ENCODE assay signal across 35 cellular contexts in the genomic region with DNA sequence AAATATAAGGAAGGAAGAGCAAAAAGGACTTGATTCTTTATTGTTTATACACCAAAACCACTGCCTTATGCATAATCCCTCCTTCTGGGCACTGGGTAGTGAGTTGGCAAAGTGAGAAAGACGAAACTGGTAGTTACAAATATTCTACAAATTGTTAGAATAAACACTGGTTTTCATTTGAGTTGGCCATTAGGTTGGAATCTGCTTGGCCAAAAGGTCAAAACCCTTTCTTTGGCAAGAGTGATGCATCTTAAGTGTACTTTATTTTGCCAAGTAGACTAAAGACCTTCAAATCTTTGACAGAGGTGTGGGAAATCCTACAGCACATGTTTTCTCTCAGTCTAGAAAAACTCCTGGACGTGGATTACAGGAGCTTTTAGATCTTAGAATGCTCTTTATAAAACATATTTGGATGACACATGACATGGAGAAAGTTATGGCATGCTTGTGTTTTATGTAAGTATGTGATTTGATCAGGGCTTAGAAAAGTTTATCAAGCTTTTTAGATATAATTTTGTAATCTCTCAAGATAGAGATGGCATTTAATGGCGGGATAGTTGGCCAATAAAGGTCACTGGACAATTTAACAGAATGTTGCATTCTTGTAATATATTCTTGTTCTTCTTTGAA.
"Had no signal": no experiment of that assay in that cellular context is flagged by ENCODE, and none has a peak within 500 bp of the region (broad histone marks: within the 10 kb centered on the region; RNA-seq: fewer than 3 reads in every experiment).

No MANE protein-coding gene starts in this region.

- ATAC-seq: activated CD4-positive, CD25-positive, alpha-beta regulatory T cell treated with anti-CD3 and anti-CD28 coated beads, Interleukin-2, amount 50 U/mL, for 24 hours; activated CD8-positive, alpha-beta memory T cell treated with anti-CD3 and anti-CD28 coated beads, Interleukin-2, amount 10 ng/mL, durations not matched to agents 7 days and 5 days; activated CD8-positive, alpha-beta T cell treated with anti-CD3 and anti-CD28 coated beads, Interleukin-2, amount 10 ng/mL, durations not matched to agents 7 days and 5 days; activated naive CD8-positive, alpha-beta T cell treated with anti-CD3 and anti-CD28 coated beads, Interleukin-2, amount 50 U/mL, for 24 hours; T-helper 17 cell had no signal

- DNase-seq: activated B cell treated with CpG ODN at 0.5 μM for 24 hours; activated CD4-positive, alpha-beta T cell treated with anti-CD3 and anti-CD28 coated beads for 48 hours; activated CD4-positive, alpha-beta T cell treated with anti-CD3 and anti-CD28 coated beads, Interleukin-2, amount 50 U/mL, for 1 hour; activated CD4-positive, alpha-beta T cell treated with anti-CD3 and anti-CD28 coated beads, Interleukin-2, amount 50 U/mL, for 48 hours; activated CD8-positive, alpha-beta memory T cell treated with anti-CD3 and anti-CD28 coated beads, Interleukin-2, amount 10 ng/mL, durations not matched to agents 7 days and 5 days; activated CD8-positive, alpha-beta memory T cell treated with anti-CD3 and anti-CD28 coated beads, Interleukin-2, amount 50 U/mL, for 4 hours; activated CD8-positive, alpha-beta T cell treated with anti-CD3 and anti-CD28 coated beads, Interleukin-2, amount 10 ng/mL, durations not matched to agents 7 days and 5 days; activated effector memory CD4-positive, alpha-beta T cell treated with anti-CD3 and anti-CD28 coated beads, Interleukin-2, amount 50 U/mL, for 16 hours; activated naive CD4-positive, alpha-beta T cell treated with anti-CD3 and anti-CD28 coated beads for 36 hours; activated naive CD8-positive, alpha-beta T cell treated with anti-CD3 and anti-CD28 coated beads for 36 hours; activated naive CD8-positive, alpha-beta T cell treated with anti-CD3 and anti-CD28 coated beads, Interleukin-2, amount 50 U/mL, for 24 hours; activated T-cell treated with anti-CD3 and anti-CD28 coated beads, Interleukin-2, amount 50 U/mL, for 1 hour; activated T-cell treated with anti-CD3 and anti-CD28 coated beads, Interleukin-2, amount 50 U/mL, for 48 hours; adrenal gland; amygdala; aorta; dorsolateral prefrontal cortex; effector memory CD4-positive, alpha-beta T cell; erythroblast; foreskin fibroblast; head of caudate nucleus; T-helper 1 cell; T-helper 17 cell; T1000; WERI-Rb-1 had no signal

- H3K36me3 Mint-ChIP-seq: activated CD8-positive, alpha-beta memory T cell treated with anti-CD3 and anti-CD28 coated beads, Interleukin-2, amount 10 ng/mL, durations not matched to agents 7 days and 5 days; activated naive CD4-positive, alpha-beta T cell treated with anti-CD3 and anti-CD28 coated beads, Interleukin-2, amount 50 U/mL, for 24 hours; activated naive CD8-positive, alpha-beta T cell treated with anti-CD3 and anti-CD28 coated beads for 36 hours; brain had no signal

- H3K36me3 ChIP-seq: adrenal gland, esophagus muscularis mucosa, WERI-Rb-1 had no signal

- H3K4me1 Mint-ChIP-seq: activated naive CD4-positive, alpha-beta T cell treated with anti-CD3 and anti-CD28 coated beads, Interleukin-2, amount 50 U/mL, for 24 hours; activated naive CD8-positive, alpha-beta T cell treated with anti-CD3 and anti-CD28 coated beads for 36 hours; central memory CD8-positive, alpha-beta T cell; T-helper 17 cell had no signal

- H3K27me3 Mint-ChIP-seq: brain; dendritic cell treated with granulocyte-macrophage colony-stimulating factor and Interleukin-4, amounts not matched to agents 40 ng/mL and 50 ng/mL, for 4 days had no signal

- H3K27ac Mint-ChIP-seq: activated B cell treated with CpG ODN at 0.5 μM for 24 hours; activated CD8-positive, alpha-beta memory T cell treated with anti-CD3 and anti-CD28 coated beads, Interleukin-2, amount 10 ng/mL, durations not matched to agents 7 days and 5 days; activated CD8-positive, alpha-beta T cell treated with anti-CD3 and anti-CD28 coated beads, Interleukin-2, amount 10 ng/mL, durations not matched to agents 7 days and 5 days; activated naive CD4-positive, alpha-beta T cell treated with anti-CD3 and anti-CD28 coated beads for 36 hours; activated naive CD4-positive, alpha-beta T cell treated with anti-CD3 and anti-CD28 coated beads, Interleukin-2, amount 50 U/mL, for 24 hours; activated naive CD8-positive, alpha-beta T cell treated with anti-CD3 and anti-CD28 coated beads for 36 hours; activated naive CD8-positive, alpha-beta T cell treated with anti-CD3 and anti-CD28 coated beads, Interleukin-2, amount 50 U/mL, for 24 hours; activated T-helper 1 cell treated with anti-CD3 and anti-CD28 coated beads, Interleukin-12 subunit alpha, Interleukin-12 subunit beta, Interleukin-2, Interleukin-4 antibody, amounts not matched to agents 30 ng/mL and 10 ng/mL and 1 ng/mL, durations not matched to agents 14 hours and 24 hours and 36 hours; activated T-helper 2 cell treated with anti-CD3 and anti-CD28 coated beads, Interferon-gamma antibody, Interleukin-2, Interleukin-4, amounts not matched to agents 10 μg/mL and 5 μg/mL and 100 μg/mL, durations not matched to agents 14 hours and 24 hours and 36 hours; dendritic cell treated with granulocyte-macrophage colony-stimulating factor and Interleukin-4, amounts not matched to agents 40 ng/mL and 50 ng/mL, for 4 days; T-helper 17 cell; T-helper 2 cell treated with Interferon-gamma antibody and Interleukin-4, amounts not matched to agents 5 μg/mL and 100 μg/mL, for 36 hours had no signal

- H3K4me3 Mint-ChIP-seq: activated B cell treated with CpG ODN at 0.5 μM for 24 hours; activated CD8-positive, alpha-beta memory T cell treated with anti-CD3 and anti-CD28 coated beads, Interleukin-2, amount 10 ng/mL, durations not matched to agents 7 days and 5 days; activated CD8-positive, alpha-beta T cell treated with anti-CD3 and anti-CD28 coated beads, Interleukin-2, amount 10 ng/mL, durations not matched to agents 7 days and 5 days; activated naive CD4-positive, alpha-beta T cell treated with anti-CD3 and anti-CD28 coated beads for 36 hours; activated naive CD4-positive, alpha-beta T cell treated with anti-CD3 and anti-CD28 coated beads, Interleukin-2, amount 50 U/mL, for 24 hours; activated naive CD8-positive, alpha-beta T cell treated with anti-CD3 and anti-CD28 coated beads for 36 hours; activated naive CD8-positive, alpha-beta T cell treated with anti-CD3 and anti-CD28 coated beads, Interleukin-2, amount 50 U/mL, for 24 hours; activated T-helper 1 cell treated with anti-CD3 and anti-CD28 coated beads, Interleukin-12 subunit alpha, Interleukin-12 subunit beta, Interleukin-2, Interleukin-4 antibody, amounts not matched to agents 30 ng/mL and 10 ng/mL and 1 ng/mL, durations not matched to agents 14 hours and 24 hours and 36 hours; brain; central memory CD8-positive, alpha-beta T cell; dendritic cell treated with granulocyte-macrophage colony-stimulating factor and Interleukin-4, amounts not matched to agents 40 ng/mL and 50 ng/mL, for 4 days; T-helper 17 cell; T-helper 2 cell treated with Interferon-gamma antibody and Interleukin-4, amounts not matched to agents 5 μg/mL and 100 μg/mL, for 36 hours had no signal

- H3K9me3 ChIP-seq: adrenal gland had no signal

- H3K27me3 ChIP-seq: adrenal gland, esophagus muscularis mucosa had no signal

- H3K9me3 Mint-ChIP-seq: activated naive CD4-positive, alpha-beta T cell treated with anti-CD3 and anti-CD28 coated beads, Interleukin-2, amount 50 U/mL, for 24 hours; activated T-helper 1 cell treated with anti-CD3 and anti-CD28 coated beads, Interleukin-12 subunit alpha, Interleukin-12 subunit beta, Interleukin-2, Interleukin-4 antibody, amounts not matched to agents 30 ng/mL and 10 ng/mL and 1 ng/mL, durations not matched to agents 14 hours and 24 hours and 36 hours; activated T-helper 2 cell treated with anti-CD3 and anti-CD28 coated beads, Interferon-gamma antibody, Interleukin-2, Interleukin-4, amounts not matched to agents 10 μg/mL and 5 μg/mL and 100 μg/mL, durations not matched to agents 14 hours and 24 hours and 36 hours; central memory CD8-positive, alpha-beta T cell; dendritic cell treated with granulocyte-macrophage colony-stimulating factor and Interleukin-4, amounts not matched to agents 40 ng/mL and 50 ng/mL, for 4 days; T-helper 2 cell treated with Interferon-gamma antibody and Interleukin-4, amounts not matched to agents 5 μg/mL and 100 μg/mL, for 36 hours had no signal

- H3K4me3 ChIP-seq: adrenal gland, coronary artery, dorsolateral prefrontal cortex, esophagus muscularis mucosa had no signal
